16 cellular contexts compared by ENCODE assay signal in genomic region chrX:3777416-3777815, GRCh38.
"Had no signal": no experiment of that assay in that cellular context is flagged by ENCODE, and none has a peak within 500 bp of the region (broad histone marks: within the 10 kb centered on the region; RNA-seq: fewer than 3 reads in every experiment).

No MANE protein-coding gene starts in this region.

- H3K36me3 Mint-ChIP-seq: neural progenitor cell; stimulated activated naive B cell treated with anti-CD40 and anti-IgM and Interleukin-4, amounts not matched to agents 10 μg/mL and 1 μg/mL and 100 μg/mL, for 72 hours had no signal

- ATAC-seq: heart left ventricle; left colon; left ventricle myocardium superior; mucosa of descending colon; naive thymus-derived CD8-positive, alpha-beta T cell; stimulated activated naive B cell treated with anti-CD40 and anti-IgM and Interleukin-4, amounts not matched to agents 10 μg/mL and 1 μg/mL and 100 μg/mL, for 72 hours; stimulated activated naive CD8-positive, alpha-beta T cell treated with anti-CD3 and anti-CD28 coated beads, Interleukin-15, amount 100 ng/mL, for 72 hours had no signal

- H3K9me3 Mint-ChIP-seq: stimulated activated naive B cell treated with anti-CD40 and anti-IgM and Interleukin-4, amounts not matched to agents 10 μg/mL and 1 μg/mL and 100 μg/mL, for 72 hours; stimulated activated naive CD8-positive, alpha-beta T cell treated with anti-CD3 and anti-CD28 coated beads, Interleukin-15, amount 100 ng/mL, for 72 hours had no signal

- H3K27me3 Mint-ChIP-seq: naive thymus-derived CD8-positive, alpha-beta T cell; stimulated activated naive CD8-positive, alpha-beta T cell treated with anti-CD3 and anti-CD28 coated beads, Interleukin-15, amount 100 ng/mL, for 72 hours had no signal

- H3K27ac Mint-ChIP-seq: neural progenitor cell; stimulated activated naive B cell treated with anti-CD40 and anti-IgM and Interleukin-4, amounts not matched to agents 10 μg/mL and 1 μg/mL and 100 μg/mL, for 72 hours; stimulated activated naive CD8-positive, alpha-beta T cell treated with anti-CD3 and anti-CD28 coated beads, Interleukin-15, amount 100 ng/mL, for 72 hours had no signal

- H3K4me3 Mint-ChIP-seq: naive thymus-derived CD8-positive, alpha-beta T cell; neural progenitor cell; stimulated activated naive B cell treated with anti-CD40 and anti-IgM and Interleukin-4, amounts not matched to agents 10 μg/mL and 1 μg/mL and 100 μg/mL, for 72 hours; stimulated activated naive CD8-positive, alpha-beta T cell treated with anti-CD3 and anti-CD28 coated beads, Interleukin-15, amount 100 ng/mL, for 72 hours had no signal

- H3K4me1 Mint-ChIP-seq: stimulated activated naive CD8-positive, alpha-beta T cell treated with anti-CD3 and anti-CD28 coated beads, Interleukin-15, amount 100 ng/mL, for 72 hours had no signal

- DNase-seq: effector CD4-positive, alpha-beta T cell; heart left ventricle; hippocampal formation; left colon; left ventricle myocardium superior; mucosa of descending colon; naive thymus-derived CD8-positive, alpha-beta T cell; nucleus accumbens; ovary; sigmoid colon; stimulated activated CD4-positive, alpha-beta T cell treated with anti-CD3 and anti-CD28 coated beads, Interleukin-2, amount 100 ng/mL, for 24 hours; stimulated activated CD4-positive, alpha-beta T cell treated with anti-CD3 and anti-CD28 coated beads, Interleukin-4, amount 100 ng/mL, for 4 hours; stimulated activated naive B cell treated with anti-CD40 and anti-IgM and Interleukin-4, amounts not matched to agents 10 μg/mL and 1 μg/mL and 100 μg/mL, for 72 hours; stimulated activated naive CD8-positive, alpha-beta T cell treated with anti-CD3 and anti-CD28 coated beads, Interleukin-15, amount 100 ng/mL, for 72 hours; testis had no signal
